ENCODE assay signal across 14 cellular contexts in genomic region chr9:127538849-127539258, GRCh38.
DNase-seq lines count a peak whose midpoint lies in the region; ATAC-seq and TF ChIP-seq lines count a peak whose summit lies in the region.
"Had no signal": no experiment of that assay in that cellular context is flagged by ENCODE, and none has a peak within 500 bp of the region (broad histone marks: within the 10 kb centered on the region; RNA-seq: fewer than 3 reads in every experiment).

No MANE protein-coding gene starts in this region.

- no peak overlapping the region for H4K91ac ChIP-seq in mesenchymal stem cell (ENCODE audit: low read length)

- H2BK5ac ChIP-seq in mesenchymal stem cell (ENCODE audit: low read depth, low read length, poor library complexity, severe bottlenecking), result no peak overlapping the region

- dilution Hi-C loops in mammary epithelial cell (cut with HindIII; ENCODE audit: low sequenced_read_pairs), result no loop called here

- no peak overlapping the region for H2BK120ac ChIP-seq in mesenchymal stem cell (ENCODE audit: low read depth, low read length)

- BruUV-seq in MCF 10A (replicated peaks; lab: Mats Ljungman, UMichigan) (no TSS peak), mammary epithelial cell (replicated peaks; lab: Mats Ljungman, UMichigan) (no TSS peak)

- TF ChIP-seq CTCF in MCF 10A (IDR thresholded peaks at IDR 0.05; ENCODE audit: unreplicated experiment) (no peak), mammary epithelial cell (conservative IDR thresholded peaks at IDR 0.05 in 1 of 2, IDR thresholded peaks at IDR 0.05 in 1 of 2; ENCODE audit: extremely low read depth in 1 of 2, insufficient read depth in 1 of 2, low read depth in 1 of 2, low read length in 2 of 2) (no peak), chondrocyte (IDR thresholded peaks at IDR 0.05) (no peak), type B pancreatic cell (conservative IDR thresholded peaks at IDR 0.05) (no peak)

- H3K27me3 ChIP-seq in mammary epithelial cell (ENCODE audit: insufficient read depth, low read length) (no peaks in the 10 kb centered on the region), mesenchymal stem cell (ENCODE audit: control insufficient read depth in 1 of 2, insufficient read depth in 1 of 2, low read length in 2 of 2) (no peaks in the 10 kb centered on the region)

- H3K36me3 ChIP-seq in mammary epithelial cell (ENCODE audit: insufficient read depth, low read length) (peaks cover 7% of the 10 kb centered on the region), mesenchymal stem cell (ENCODE audit: control insufficient read depth in 1 of 2, insufficient read depth in 2 of 2, low read depth in 1 of 2, low read length in 2 of 2) (peaks cover 37 to 62% of the 10 kb centered on the region in 2 experiments)

- no peak overlapping the region for H3K9ac ChIP-seq in mammary epithelial cell (ENCODE audit: insufficient read depth, low read length)
- peak overlapping the region; percentile 79 for H3K9ac ChIP-seq in mesenchymal stem cell (ENCODE audit: low read length)

- H3K79me1 ChIP-seq in mesenchymal stem cell (replicated peaks; ENCODE audit: low read length, poor library complexity, severe bottlenecking), result no peaks in the 10 kb centered on the region

- peak overlapping the region; percentile 59 for H2AK5ac ChIP-seq in mesenchymal stem cell (ENCODE audit: low read length, severe bottlenecking)

- H3K4me1 ChIP-seq in mammary epithelial cell (ENCODE audit: insufficient read depth, low read length), result peaks cover 93% of the 10 kb centered on the region
- H3K4me1 ChIP-seq in mesenchymal stem cell (ENCODE audit: control insufficient read depth, insufficient read depth, low read depth, low read length), result peaks cover 86% of the 10 kb centered on the region

- POLR2A ChIA-PET in MCF 10A (lab: Yijun Ruan, JAX), result interaction anchor here (2.3 kb wide), 1 partner anchor 17 kb away, joined by 6 read pairs; no protein-coding TSS in a partner anchor

- H2BK15ac ChIP-seq in mesenchymal stem cell (ENCODE audit: low read depth, poor library complexity, severe bottlenecking), result no peak overlapping the region

- H3K9me3 Mint-ChIP-seq in MCF 10A (ENCODE audit: unreplicated experiment) (no peaks in the 10 kb centered on the region), chondrocyte (ENCODE audit: low read depth) (no peaks in the 10 kb centered on the region), type B pancreatic cell (no peaks in the 10 kb centered on the region)

- CTCF ChIA-PET in MCF 10A (lab: Yijun Ruan, JAX), result interaction anchor here (0.7 to 1.6 kb wide), 2 partner anchors 47 to 82 kb away, joined by 3 to 4 read pairs; no protein-coding TSS in a partner anchor
- CTCF ChIA-PET in mammary epithelial cell (lab: Charles Lee; ENCODE audit: low non-redundant PET), result no interaction called here

- intact Hi-C loops in MCF 10A (cut with micrococcal nuclease) (no loop called here), mammary epithelial cell (cut with micrococcal nuclease) (no loop called here)

- no peak overlapping the region for H3K27ac ChIP-seq in mammary epithelial cell (ENCODE audit: insufficient read depth, low read depth, low read length)
- H3K27ac ChIP-seq in mesenchymal stem cell (ENCODE audit: low read length, poor library complexity, severe bottlenecking), result peak overlapping the region; percentile 66
- H3K27ac ChIP-seq: 22Rv1 had no signal

- H3K4me1 Mint-ChIP-seq in MCF 10A (ENCODE audit: insufficient read depth, unreplicated experiment) (peaks cover 33% of the 10 kb centered on the region), chondrocyte (ENCODE audit: low read depth) (peaks cover 88% of the 10 kb centered on the region), type B pancreatic cell (ENCODE audit: unreplicated experiment) (peaks cover 34% of the 10 kb centered on the region)

- H3K4me2 ChIP-seq in mammary epithelial cell (ENCODE audit: insufficient read depth, low read depth, low read length), result no peak overlapping the region
- no peak overlapping the region for H3K4me2 ChIP-seq in mesenchymal stem cell (ENCODE audit: low read length, poor library complexity, severe bottlenecking)

- DNase-seq in MCF 10A (ENCODE audit: unreplicated experiment), result no peak
- DNase-seq in mammary epithelial cell, result no peak
- no peak for DNase-seq in chondrocyte (ENCODE audit: low spot score)
- DNase-seq in mesenchymal stem cell, result peak; percentile 69
- DNase-seq in type B pancreatic cell (ENCODE audit: extremely low spot score, unreplicated experiment), result no peak
- DNase-seq in NCI-H510A treated with DMSO at 0.1 percent for 48 hours (lab: John Stamatoyannopoulos, UW), result no peak
- no peak for DNase-seq in activated naive CD4-positive, alpha-beta T cell treated with Interleukin-2 at 50 U/mL for 16 hours
- DNase-seq: activated CD8-positive, alpha-beta memory T cell treated with anti-CD3 and anti-CD28 coated beads, Interleukin-2, amount 50 U/mL, for 48 hours; DMS 273 treated with DMSO at 0.1 percent for 48 hours; NCI-H1092 treated with DMSO at 0.1 percent for 48 hours; NCI-H510A; RPMI8226 had no signal

- ATAC-seq in HG02852 (IDR thresholded peaks at IDR 0.05; ENCODE audit: unreplicated experiment), result no peak

- H3K18ac ChIP-seq in mesenchymal stem cell (ENCODE audit: low read depth in 1 of 2, low read length in 2 of 2), result no peak overlapping the region

- H2BK12ac ChIP-seq in mesenchymal stem cell (ENCODE audit: low read length in 2 of 2), result peak overlapping the region in 1 of 2 experiments; percentile 22

- H3K79me2 ChIP-seq in mammary epithelial cell (ENCODE audit: insufficient read depth, low read length), result peaks cover 99% of the 10 kb centered on the region

- H4K8ac ChIP-seq in mesenchymal stem cell (ENCODE audit: low read length), result no peak overlapping the region

- H4K20me1 ChIP-seq in mammary epithelial cell (ENCODE audit: insufficient read depth, low read length), result no peaks in the 10 kb centered on the region

- H2AFZ ChIP-seq in mammary epithelial cell (ENCODE audit: low read depth, low read length) (no peak overlapping the region), mesenchymal stem cell (ENCODE audit: low read depth, low read length) (no peak overlapping the region)

- H3K36me3 Mint-ChIP-seq in MCF 10A (ENCODE audit: insufficient read depth, unreplicated experiment) (peaks cover 43% of the 10 kb centered on the region), chondrocyte (ENCODE audit: low read depth) (no peaks in the 10 kb centered on the region), type B pancreatic cell (peaks cover 4% of the 10 kb centered on the region)

- no peaks in the 10 kb centered on the region for H3K9me3 ChIP-seq in mammary epithelial cell (replicated peaks; ENCODE audit: insufficient read depth, low read length)
- H3K9me3 ChIP-seq in mesenchymal stem cell (ENCODE audit: control insufficient read depth, low read length), result no peaks in the 10 kb centered on the region

- H3K4me3 ChIP-seq in mammary epithelial cell (replicated peaks in 1 of 3; ENCODE audit: insufficient read depth in 1 of 3, low read depth in 2 of 3, low read length in 3 of 3), result no peak overlapping the region
- peak overlapping the region in 1 of 2 experiments; percentile 36 for H3K4me3 ChIP-seq in mesenchymal stem cell (ENCODE audit: insufficient read depth in 1 of 2, low read depth in 1 of 2, low read length in 2 of 2)

- in situ Hi-C loops in mammary epithelial cell (cut with MboI; ENCODE audit: low sequenced_read_pairs in 2 of 2), result no loop called here

- 89% methylated on average over 4 of the region's 4 CpGs for WGBS in mammary epithelial cell (ENCODE audit: low coverage, missing lambda C conversion rate)
- 32% methylated on average over 2 of the region's 4 CpGs for WGBS in mesenchymal stem cell

- no peak overlapping the region for H3K23ac ChIP-seq in mesenchymal stem cell (ENCODE audit: low read length in 2 of 2)

- H3K27me3 Mint-ChIP-seq in MCF 10A (ENCODE audit: insufficient read depth, unreplicated experiment) (no peaks in the 10 kb centered on the region), chondrocyte (ENCODE audit: low read depth) (no peaks in the 10 kb centered on the region), type B pancreatic cell (no peaks in the 10 kb centered on the region)

- no peak overlapping the region for H3K14ac ChIP-seq in mesenchymal stem cell (ENCODE audit: low read length in 2 of 2)

- H3K27ac Mint-ChIP-seq in MCF 10A (ENCODE audit: low read depth, unreplicated experiment), result peak overlapping the region; percentile 12
- H3K27ac Mint-ChIP-seq in chondrocyte (ENCODE audit: unreplicated experiment), result peak overlapping the region; percentile 84
- peak overlapping the region; percentile 89 for H3K27ac Mint-ChIP-seq in type B pancreatic cell

- peak overlapping the region in 1 of 2 experiments; percentile 5 for H3K4ac ChIP-seq in mesenchymal stem cell (ENCODE audit: low read depth in 1 of 2, low read length in 2 of 2)

- H3K4me3 Mint-ChIP-seq in MCF 10A (ENCODE audit: unreplicated experiment) (no peak overlapping the region), chondrocyte (ENCODE audit: unreplicated experiment) (no peak overlapping the region), type B pancreatic cell (peak overlapping the region; percentile 46)

Comparison
In these comparisons a context has a peak if more than half of its experiments do, and no peak if none do; other contexts are left out.
1. H3K27ac Mint-ChIP-seq: peak in every context shown above with its lines; median percentile 89 in type B pancreatic cell; 84 in chondrocyte; 12 in MCF 10A.